In the genomic region with DNA sequence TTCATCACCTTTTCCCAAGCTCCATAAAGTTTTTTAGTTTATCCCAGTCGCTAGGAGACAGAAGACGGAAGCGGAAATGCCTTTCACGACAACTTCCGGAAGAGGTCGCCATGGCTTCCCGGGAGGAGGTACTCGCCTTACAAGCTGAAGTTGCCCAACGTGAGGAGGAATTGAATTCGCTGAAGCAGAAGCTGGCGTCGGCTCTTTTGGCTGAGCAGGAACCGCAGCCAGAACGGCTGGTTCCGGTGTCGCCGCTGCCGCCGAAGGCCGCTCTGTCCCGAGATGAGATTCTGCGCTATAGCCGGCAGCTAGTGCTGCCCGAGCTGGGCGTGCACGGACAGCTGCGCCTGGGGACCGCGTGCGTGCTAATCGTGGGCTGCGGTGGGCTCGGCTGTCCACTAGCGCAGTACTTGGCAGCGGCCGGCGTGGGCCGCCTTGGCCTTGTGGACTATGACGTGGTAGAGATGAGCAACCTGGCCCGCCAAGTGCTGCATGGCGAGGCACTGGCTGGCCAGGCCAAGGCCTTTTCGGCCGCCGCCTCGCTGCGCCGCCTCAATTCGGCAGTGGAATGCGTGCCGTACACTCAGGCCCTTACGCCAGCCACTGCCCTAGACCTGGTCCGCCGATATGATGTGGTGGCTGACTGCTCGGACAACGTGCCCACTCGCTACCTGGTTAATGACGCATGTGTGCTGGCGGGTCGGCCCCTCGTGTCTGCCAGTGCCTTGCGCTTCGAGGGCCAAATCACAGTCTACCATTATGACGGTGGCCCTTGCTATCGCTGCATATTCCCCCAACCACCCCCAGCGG, we compare ENCODE assay signal across 1 cellular context.
A peak's percentile ranks its signal among the peaks of the same experiment; 100 is the strongest.
TF ChIP-seq lines count a peak whose summit lies in the region.

A gene with protein sequence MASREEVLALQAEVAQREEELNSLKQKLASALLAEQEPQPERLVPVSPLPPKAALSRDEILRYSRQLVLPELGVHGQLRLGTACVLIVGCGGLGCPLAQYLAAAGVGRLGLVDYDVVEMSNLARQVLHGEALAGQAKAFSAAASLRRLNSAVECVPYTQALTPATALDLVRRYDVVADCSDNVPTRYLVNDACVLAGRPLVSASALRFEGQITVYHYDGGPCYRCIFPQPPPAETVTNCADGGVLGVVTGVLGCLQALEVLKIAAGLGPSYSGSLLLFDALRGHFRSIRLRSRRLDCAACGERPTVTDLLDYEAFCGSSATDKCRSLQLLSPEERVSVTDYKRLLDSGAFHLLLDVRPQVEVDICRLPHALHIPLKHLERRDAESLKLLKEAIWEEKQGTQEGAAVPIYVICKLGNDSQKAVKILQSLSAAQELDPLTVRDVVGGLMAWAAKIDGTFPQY (plus strand): TSS at position 86 of the 810 bp plus-strand sequence. CDS start 25 bp downstream, at position 111.

TF ChIP-seq in HEK293, 187 proteins besides CTCF, POLR2A, EP300 and RAD21 (continued from another document):
- TF ChIP-seq ZNF555 (tag by site-specific recombination; conservative IDR thresholded peaks at IDR 0.05) (no peak), MZF1 (tag by site-specific recombination; IDR thresholded peaks at IDR 0.05; ENCODE audit: borderline replicate concordance) (no peak), ZNF626 (tag by site-specific recombination; IDR thresholded peaks at IDR 0.05) (no peak), ZBTB21 (tag by site-specific recombination; IDR thresholded peaks at IDR 0.05) (no peak), ZNF311 (tag by site-specific recombination; IDR thresholded peaks at IDR 0.05; ENCODE audit: borderline replicate concordance) (no peak), RBAK (tag by site-specific recombination; IDR thresholded peaks at IDR 0.05) (no peak), PRDM1 (tag by site-specific recombination; IDR thresholded peaks at IDR 0.05) (no peak), ZNF629 (tag by site-specific recombination; IDR thresholded peaks at IDR 0.05) (peak; percentile 51), ZIC2 (tag by site-specific recombination; IDR thresholded peaks at IDR 0.05) (no peak), ZNF792 (tag by site-specific recombination; IDR thresholded peaks at IDR 0.05) (no peak), ZNF624 (tag by site-specific recombination; IDR thresholded peaks at IDR 0.05) (no peak), ZNF473 (tag by site-specific recombination; IDR thresholded peaks at IDR 0.05) (no peak), ZNF433 (tag by site-specific recombination; IDR thresholded peaks at IDR 0.05; ENCODE audit: low read depth) (no peak), ZNF776 (tag by site-specific recombination; IDR thresholded peaks at IDR 0.05; ENCODE audit: borderline replicate concordance) (no peak), SP3 (tag by site-specific recombination; IDR thresholded peaks at IDR 0.05) (peak; percentile 44), SALL2 (tag by site-specific recombination; IDR thresholded peaks at IDR 0.05; ENCODE audit: borderline replicate concordance) (no peak), ZNF585B (tag by site-specific recombination; IDR thresholded peaks at IDR 0.05) (no peak), ZNF157 (tag by site-specific recombination; IDR thresholded peaks at IDR 0.05) (no peak), OSR2 (tag by site-specific recombination; IDR thresholded peaks at IDR 0.05) (no peak), ZNF169 (tag by site-specific recombination; IDR thresholded peaks at IDR 0.05) (no peak), ZNF184 (tag by site-specific recombination; IDR thresholded peaks at IDR 0.05) (no peak), ZNF426 (tag by site-specific recombination; IDR thresholded peaks at IDR 0.05) (no peak), ZNF341 (tag by site-specific recombination; IDR thresholded peaks at IDR 0.05; ENCODE audit: low read depth) (no peak), YY1 (tag by site-specific recombination; IDR thresholded peaks at IDR 0.05) (peak; percentile 41; the same call in 1 of the 2 replicates), ZBTB17 (tag by site-specific recombination; IDR thresholded peaks at IDR 0.05) (no peak), ZBTB8A (tag by site-specific recombination; IDR thresholded peaks at IDR 0.05) (no peak), ZFHX2 (tag by site-specific recombination; conservative IDR thresholded peaks at IDR 0.05) (no peak), ZNF658 (tag by site-specific recombination; IDR thresholded peaks at IDR 0.05) (no peak)
- TF ChIP-seq, protein P1, sequence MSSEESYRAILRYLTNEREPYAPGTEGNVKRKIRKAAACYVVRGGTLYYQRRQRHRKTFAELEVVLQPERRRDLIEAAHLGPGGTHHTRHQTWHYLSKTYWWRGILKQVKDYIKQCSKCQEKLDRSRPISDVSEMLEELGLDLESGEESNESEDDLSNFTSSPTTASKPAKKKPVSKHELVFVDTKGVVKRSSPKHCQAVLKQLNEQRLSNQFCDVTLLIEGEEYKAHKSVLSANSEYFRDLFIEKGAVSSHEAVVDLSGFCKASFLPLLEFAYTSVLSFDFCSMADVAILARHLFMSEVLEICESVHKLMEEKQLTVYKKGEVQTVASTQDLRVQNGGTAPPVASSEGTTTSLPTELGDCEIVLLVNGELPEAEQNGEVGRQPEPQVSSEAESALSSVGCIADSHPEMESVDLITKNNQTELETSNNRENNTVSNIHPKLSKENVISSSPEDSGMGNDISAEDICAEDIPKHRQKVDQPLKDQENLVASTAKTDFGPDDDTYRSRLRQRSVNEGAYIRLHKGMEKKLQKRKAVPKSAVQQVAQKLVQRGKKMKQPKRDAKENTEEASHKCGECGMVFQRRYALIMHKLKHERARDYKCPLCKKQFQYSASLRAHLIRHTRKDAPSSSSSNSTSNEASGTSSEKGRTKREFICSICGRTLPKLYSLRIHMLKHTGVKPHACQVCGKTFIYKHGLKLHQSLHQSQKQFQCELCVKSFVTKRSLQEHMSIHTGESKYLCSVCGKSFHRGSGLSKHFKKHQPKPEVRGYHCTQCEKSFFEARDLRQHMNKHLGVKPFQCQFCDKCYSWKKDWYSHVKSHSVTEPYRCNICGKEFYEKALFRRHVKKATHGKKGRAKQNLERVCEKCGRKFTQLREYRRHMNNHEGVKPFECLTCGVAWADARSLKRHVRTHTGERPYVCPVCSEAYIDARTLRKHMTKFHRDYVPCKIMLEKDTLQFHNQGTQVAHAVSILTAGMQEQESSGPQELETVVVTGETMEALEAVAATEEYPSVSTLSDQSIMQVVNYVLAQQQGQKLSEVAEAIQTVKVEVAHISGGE (tag by site-specific recombination; conservative IDR thresholded peaks at IDR 0.05; ENCODE audit: low read depth) = peak; percentile 86
- TF ChIP-seq, protein P2, sequence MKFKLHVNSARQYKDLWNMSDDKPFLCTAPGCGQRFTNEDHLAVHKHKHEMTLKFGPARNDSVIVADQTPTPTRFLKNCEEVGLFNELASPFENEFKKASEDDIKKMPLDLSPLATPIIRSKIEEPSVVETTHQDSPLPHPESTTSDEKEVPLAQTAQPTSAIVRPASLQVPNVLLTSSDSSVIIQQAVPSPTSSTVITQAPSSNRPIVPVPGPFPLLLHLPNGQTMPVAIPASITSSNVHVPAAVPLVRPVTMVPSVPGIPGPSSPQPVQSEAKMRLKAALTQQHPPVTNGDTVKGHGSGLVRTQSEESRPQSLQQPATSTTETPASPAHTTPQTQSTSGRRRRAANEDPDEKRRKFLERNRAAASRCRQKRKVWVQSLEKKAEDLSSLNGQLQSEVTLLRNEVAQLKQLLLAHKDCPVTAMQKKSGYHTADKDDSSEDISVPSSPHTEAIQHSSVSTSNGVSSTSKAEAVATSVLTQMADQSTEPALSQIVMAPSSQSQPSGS (tag by site-specific recombination; IDR thresholded peaks at IDR 0.05; ENCODE audit: low read depth) = no peak
- TF ChIP-seq, protein P3, sequence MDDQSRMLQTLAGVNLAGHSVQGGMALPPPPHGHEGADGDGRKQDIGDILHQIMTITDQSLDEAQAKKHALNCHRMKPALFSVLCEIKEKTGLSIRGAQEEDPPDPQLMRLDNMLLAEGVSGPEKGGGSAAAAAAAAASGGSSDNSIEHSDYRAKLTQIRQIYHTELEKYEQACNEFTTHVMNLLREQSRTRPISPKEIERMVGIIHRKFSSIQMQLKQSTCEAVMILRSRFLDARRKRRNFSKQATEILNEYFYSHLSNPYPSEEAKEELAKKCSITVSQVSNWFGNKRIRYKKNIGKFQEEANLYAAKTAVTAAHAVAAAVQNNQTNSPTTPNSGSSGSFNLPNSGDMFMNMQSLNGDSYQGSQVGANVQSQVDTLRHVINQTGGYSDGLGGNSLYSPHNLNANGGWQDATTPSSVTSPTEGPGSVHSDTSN (CRISPR knock-in tag; IDR thresholded peaks at IDR 0.05) = 0 out of 2 replicates have a peak, but pooled peaks have one; percentile 25
- TF ChIP-seq, protein P4, sequence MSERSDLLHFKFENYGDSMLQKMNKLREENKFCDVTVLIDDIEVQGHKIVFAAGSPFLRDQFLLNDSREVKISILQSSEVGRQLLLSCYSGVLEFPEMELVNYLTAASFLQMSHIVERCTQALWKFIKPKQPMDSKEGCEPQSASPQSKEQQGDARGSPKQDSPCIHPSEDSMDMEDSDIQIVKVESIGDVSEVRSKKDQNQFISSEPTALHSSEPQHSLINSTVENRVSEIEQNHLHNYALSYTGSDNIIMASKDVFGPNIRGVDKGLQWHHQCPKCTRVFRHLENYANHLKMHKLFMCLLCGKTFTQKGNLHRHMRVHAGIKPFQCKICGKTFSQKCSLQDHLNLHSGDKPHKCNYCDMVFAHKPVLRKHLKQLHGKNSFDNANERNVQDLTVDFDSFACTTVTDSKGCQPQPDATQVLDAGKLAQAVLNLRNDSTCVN (tag by site-specific recombination; optimal IDR thresholded peaks at IDR 0.05) = peak; percentile 42
- TF ChIP-seq, protein P5, sequence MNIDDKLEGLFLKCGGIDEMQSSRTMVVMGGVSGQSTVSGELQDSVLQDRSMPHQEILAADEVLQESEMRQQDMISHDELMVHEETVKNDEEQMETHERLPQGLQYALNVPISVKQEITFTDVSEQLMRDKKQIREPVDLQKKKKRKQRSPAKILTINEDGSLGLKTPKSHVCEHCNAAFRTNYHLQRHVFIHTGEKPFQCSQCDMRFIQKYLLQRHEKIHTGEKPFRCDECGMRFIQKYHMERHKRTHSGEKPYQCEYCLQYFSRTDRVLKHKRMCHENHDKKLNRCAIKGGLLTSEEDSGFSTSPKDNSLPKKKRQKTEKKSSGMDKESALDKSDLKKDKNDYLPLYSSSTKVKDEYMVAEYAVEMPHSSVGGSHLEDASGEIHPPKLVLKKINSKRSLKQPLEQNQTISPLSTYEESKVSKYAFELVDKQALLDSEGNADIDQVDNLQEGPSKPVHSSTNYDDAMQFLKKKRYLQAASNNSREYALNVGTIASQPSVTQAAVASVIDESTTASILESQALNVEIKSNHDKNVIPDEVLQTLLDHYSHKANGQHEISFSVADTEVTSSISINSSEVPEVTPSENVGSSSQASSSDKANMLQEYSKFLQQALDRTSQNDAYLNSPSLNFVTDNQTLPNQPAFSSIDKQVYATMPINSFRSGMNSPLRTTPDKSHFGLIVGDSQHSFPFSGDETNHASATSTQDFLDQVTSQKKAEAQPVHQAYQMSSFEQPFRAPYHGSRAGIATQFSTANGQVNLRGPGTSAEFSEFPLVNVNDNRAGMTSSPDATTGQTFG (tag by site-specific recombination; IDR thresholded peaks at IDR 0.05; ENCODE audit: borderline replicate concordance) = no peak
- TF ChIP-seq, protein P6, sequence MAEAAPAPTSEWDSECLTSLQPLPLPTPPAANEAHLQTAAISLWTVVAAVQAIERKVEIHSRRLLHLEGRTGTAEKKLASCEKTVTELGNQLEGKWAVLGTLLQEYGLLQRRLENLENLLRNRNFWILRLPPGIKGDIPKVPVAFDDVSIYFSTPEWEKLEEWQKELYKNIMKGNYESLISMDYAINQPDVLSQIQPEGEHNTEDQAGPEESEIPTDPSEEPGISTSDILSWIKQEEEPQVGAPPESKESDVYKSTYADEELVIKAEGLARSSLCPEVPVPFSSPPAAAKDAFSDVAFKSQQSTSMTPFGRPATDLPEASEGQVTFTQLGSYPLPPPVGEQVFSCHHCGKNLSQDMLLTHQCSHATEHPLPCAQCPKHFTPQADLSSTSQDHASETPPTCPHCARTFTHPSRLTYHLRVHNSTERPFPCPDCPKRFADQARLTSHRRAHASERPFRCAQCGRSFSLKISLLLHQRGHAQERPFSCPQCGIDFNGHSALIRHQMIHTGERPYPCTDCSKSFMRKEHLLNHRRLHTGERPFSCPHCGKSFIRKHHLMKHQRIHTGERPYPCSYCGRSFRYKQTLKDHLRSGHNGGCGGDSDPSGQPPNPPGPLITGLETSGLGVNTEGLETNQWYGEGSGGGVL (tag by site-specific recombination; IDR thresholded peaks at IDR 0.05) = no peak
- TF ChIP-seq, protein P7, sequence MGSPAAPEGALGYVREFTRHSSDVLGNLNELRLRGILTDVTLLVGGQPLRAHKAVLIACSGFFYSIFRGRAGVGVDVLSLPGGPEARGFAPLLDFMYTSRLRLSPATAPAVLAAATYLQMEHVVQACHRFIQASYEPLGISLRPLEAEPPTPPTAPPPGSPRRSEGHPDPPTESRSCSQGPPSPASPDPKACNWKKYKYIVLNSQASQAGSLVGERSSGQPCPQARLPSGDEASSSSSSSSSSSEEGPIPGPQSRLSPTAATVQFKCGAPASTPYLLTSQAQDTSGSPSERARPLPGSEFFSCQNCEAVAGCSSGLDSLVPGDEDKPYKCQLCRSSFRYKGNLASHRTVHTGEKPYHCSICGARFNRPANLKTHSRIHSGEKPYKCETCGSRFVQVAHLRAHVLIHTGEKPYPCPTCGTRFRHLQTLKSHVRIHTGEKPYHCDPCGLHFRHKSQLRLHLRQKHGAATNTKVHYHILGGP (tag by site-specific recombination; IDR thresholded peaks at IDR 0.05) = no peak
